Comparison of ENCODE assay signal across 14 cellular contexts in genomic region chr1:92921031-92922023, GRCh38. TPM values are rescaled to one million over a fixed set of nuclear protein-coding genes. Genes with fewer than 3 reads are reported as not detected.
DNase-seq lines count a peak whose midpoint lies in the region; ATAC-seq, FAIRE-seq and TF ChIP-seq lines count a peak whose summit lies in the region.
"Had no signal": no experiment of that assay in that cellular context is flagged by ENCODE, and none has a peak within 500 bp of the region (broad histone marks: within the 10 kb centered on the region; RNA-seq: fewer than 3 reads in every experiment).

No MANE protein-coding gene starts in this region.

- no peak overlapping the region for H3K4me3 ChIP-seq in psoas muscle
- H3K4me3 ChIP-seq in Caco-2 (ENCODE audit: low read depth, low read length): no peak overlapping the region
- H3K4me3 ChIP-seq: HAP-1 had no signal

- ATAC-seq in activated B cell treated with CpG ODN at 0.5 μM for 24 hours (ENCODE audit: low read depth): no peak
- ATAC-seq in psoas muscle: peak in 3 of 4 donors; percentile 17 to 60 (median 59)
- ATAC-seq in HG03521 (IDR thresholded peaks at IDR 0.05; ENCODE audit: unreplicated experiment): no peak

- H3K36me3 ChIP-seq in psoas muscle (ENCODE audit: insufficient read depth in 1 of 2, low read depth in 1 of 2) (no peaks in the 10 kb centered on the region), Caco-2 (ENCODE audit: control insufficient read depth, insufficient read depth, low read length) (no peaks in the 10 kb centered on the region)
- H3K36me3 ChIP-seq: HAP-1 had no signal

- H3K4me1 Mint-ChIP-seq in activated B cell treated with CpG ODN at 0.5 μM for 24 hours: peaks cover 53% of the 10 kb centered on the region
- no peaks in the 10 kb centered on the region for H3K4me1 Mint-ChIP-seq in Caco-2 (ENCODE audit: low read depth, unreplicated experiment)
- no peaks in the 10 kb centered on the region for H3K4me1 Mint-ChIP-seq in nephron progenitor cell

- POLR2A ChIA-PET in activated B cell treated with CpG ODN at 0.5 μM for 24 hours (lab: Charles Lee) (no interaction called here), Caco-2 (lab: Charles Lee) (no interaction called here)

- no peaks in the 10 kb centered on the region for H3K9me3 ChIP-seq in psoas muscle
- H3K9me3 ChIP-seq in Caco-2: no peaks in the 10 kb centered on the region
- H3K9me3 ChIP-seq: HAP-1 had no signal

- no peak overlapping the region for H3K4me3 Mint-ChIP-seq in activated B cell treated with CpG ODN at 0.5 μM for 24 hours
- no peak overlapping the region for H3K4me3 Mint-ChIP-seq in Caco-2 (ENCODE audit: unreplicated experiment)
- no peak overlapping the region for H3K4me3 Mint-ChIP-seq in nephron progenitor cell

- DNase-seq in D721Med (ENCODE audit: insufficient read length, low spot score) (no peak), activated B cell treated with CpG ODN at 0.5 μM for 24 hours (no peak), fibroblast of gingiva (ENCODE audit: low read depth) (peak; percentile 63), psoas muscle (no peak), Caco-2 (no peak), nephron progenitor cell (no peak), DMS153 (lab: John Stamatoyannopoulos, UW) (no peak)
- DNase-seq: Calu3; DMS79; NCI-H187; NCI-H69; NK-92 treated with Interleukin-12 subunit alpha and Interleukin-12 subunit beta, amount 100 ng/mL, for 24 hours had no signal

- H3K27me3 ChIP-seq in psoas muscle (ENCODE audit: insufficient read depth in 3 of 3, low read length in 2 of 3): no peaks in the 10 kb centered on the region
- no peaks in the 10 kb centered on the region for H3K27me3 ChIP-seq in Caco-2 (replicated peaks; ENCODE audit: control insufficient read depth, insufficient read depth, low read length)

- peak overlapping the region; percentile 4 for H3K27ac Mint-ChIP-seq in activated B cell treated with CpG ODN at 0.5 μM for 24 hours
- no peak overlapping the region for H3K27ac Mint-ChIP-seq in Caco-2 (ENCODE audit: unreplicated experiment)
- H3K27ac Mint-ChIP-seq in nephron progenitor cell: no peak overlapping the region

- no TSS peak for BruUV-seq in Caco-2 (replicated peaks; lab: Mats Ljungman, UMichigan)

- H3K4me1 ChIP-seq in psoas muscle: peaks cover 12% of the 10 kb centered on the region
- no peaks in the 10 kb centered on the region for H3K4me1 ChIP-seq in Caco-2
- H3K4me1 ChIP-seq: HAP-1 had no signal

- H3K27ac ChIP-seq in psoas muscle: no peak overlapping the region

- WGBS in psoas muscle, 3 donors: 81 to 90% (median 82%) methylated on average over 8 of the region's 8 CpGs

- CTCF ChIA-PET in activated B cell treated with CpG ODN at 0.5 μM for 24 hours (lab: Charles Lee) (interaction anchor here (0.6 kb wide), 1 partner anchor 41 kb away, joined by 3 read pairs; no protein-coding TSS in a partner anchor), Caco-2 (lab: Charles Lee) (no interaction called here)

- FAIRE-seq in D721Med (lab: Jason Lieb, UNC): peak; percentile 21

- H3K9me3 Mint-ChIP-seq in activated B cell treated with CpG ODN at 0.5 μM for 24 hours: peaks cover 7% of the 10 kb centered on the region
- no peaks in the 10 kb centered on the region for H3K9me3 Mint-ChIP-seq in Caco-2 (ENCODE audit: unreplicated experiment)
- H3K9me3 Mint-ChIP-seq in nephron progenitor cell: peaks cover 3% of the 10 kb centered on the region

- intact Hi-C loops in activated B cell treated with CpG ODN at 0.5 μM for 24 hours (cut with micrococcal nuclease): loop anchor here (2.0 kb wide), 1 partner anchor 13 kb away; no protein-coding TSS in a partner anchor
- intact Hi-C loops in psoas muscle (cut with DNase I): no loop called here
- intact Hi-C loops in Caco-2 (cut with micrococcal nuclease; ENCODE audit: unreplicated experiment): no loop called here

- no peak for TF ChIP-seq CTCF in D721Med (IDR thresholded peaks at IDR 0.05; ENCODE audit: insufficient read depth, missing control alignments)
- TF ChIP-seq CTCF in activated B cell treated with CpG ODN at 0.5 μM for 24 hours (IDR thresholded peaks at IDR 0.05): no peak
- no peak for TF ChIP-seq CTCF in psoas muscle (IDR thresholded peaks at IDR 0.05)
- TF ChIP-seq CTCF in Caco-2 (IDR thresholded peaks at IDR 0.05; ENCODE audit: insufficient read depth in 1 of 2, low read depth in 1 of 2, low read length in 1 of 2, severe bottlenecking in 1 of 2, unreplicated experiment in 1 of 2): no peak
- TF ChIP-seq CTCF in nephron progenitor cell (IDR thresholded peaks at IDR 0.05): no peak

- H3K36me3 Mint-ChIP-seq in activated B cell treated with CpG ODN at 0.5 μM for 24 hours (ENCODE audit: low read depth) (peaks cover 38% of the 10 kb centered on the region), Caco-2 (ENCODE audit: insufficient read depth, unreplicated experiment) (no peaks in the 10 kb centered on the region), nephron progenitor cell (ENCODE audit: low read depth) (peaks cover 5% of the 10 kb centered on the region)

- no peaks in the 10 kb centered on the region for H3K27me3 Mint-ChIP-seq in activated B cell treated with CpG ODN at 0.5 μM for 24 hours
- no peaks in the 10 kb centered on the region for H3K27me3 Mint-ChIP-seq in Caco-2 (ENCODE audit: insufficient read depth, unreplicated experiment)
- peaks cover 9% of the 10 kb centered on the region for H3K27me3 Mint-ChIP-seq in nephron progenitor cell (ENCODE audit: low read depth, poor library complexity)

RNA-seq across cellular contexts. Expression of gene DIPK1A, which starts 39.9 kb away (rescaled TPM):
- 16.0 and 16.7 TPM in 2 replicates for total RNA-seq in activated B cell treated with CpG ODN at 0.5 μM for 24 hours
- 1 to 10 TPM; 3.4 to 7.8 (median 6.4) TPM for total RNA-seq in psoas muscle
- polyA plus RNA-seq in psoas muscle: 1 to 10 TPM; 2.2 to 7.9 (median 3.5) TPM
- total RNA-seq in Caco-2 (2022): 2.3 and 3.0 TPM in 2 replicates

Comparison
In these comparisons a context has a peak if more than half of its experiments do, and no peak if none do; other contexts are left out.
1. ATAC-seq: peak in psoas muscle (3 of 4); none in activated B cell treated with CpG ODN at 0.5 μM for 24 hours (single experiment) and HG03521 (single experiment).